In the genomic region with DNA sequence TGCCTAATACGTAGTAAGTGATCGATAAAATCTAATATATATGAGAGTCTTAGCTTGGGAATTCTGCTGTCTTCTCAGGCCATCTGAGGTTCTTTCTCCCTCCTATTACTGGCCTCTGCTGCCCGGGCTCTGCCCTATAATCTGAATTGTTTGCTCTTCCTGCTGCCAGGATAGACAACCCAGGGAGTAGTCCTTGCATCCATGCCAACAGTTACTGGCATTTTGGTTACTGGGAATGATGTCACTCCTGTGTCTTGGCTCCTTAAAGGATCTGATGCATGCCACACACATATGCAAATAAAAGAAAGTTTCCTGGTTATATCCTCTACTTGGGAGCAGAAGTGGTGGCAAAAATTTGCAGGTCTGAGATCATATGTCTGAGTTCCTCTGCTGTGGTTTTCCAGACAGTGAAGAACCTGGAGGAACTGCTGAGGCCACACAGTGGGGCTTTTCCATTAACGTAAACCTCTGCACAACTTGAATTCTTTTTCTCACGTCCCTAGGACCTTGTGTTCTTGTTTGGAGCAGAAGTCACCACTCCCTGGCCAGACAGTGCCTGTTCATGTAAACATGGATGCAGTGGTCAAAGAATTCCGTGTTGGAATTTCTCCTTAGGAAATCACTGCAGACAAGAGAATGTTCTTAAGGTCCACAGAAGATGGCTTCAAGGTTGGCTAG, we compare ENCODE assay signal across 23 cellular contexts.
DNase-seq lines count a peak whose midpoint lies in the region; ATAC-seq and TF ChIP-seq lines count a peak whose summit lies in the region.
"Had no signal": no experiment of that assay in that cellular context is flagged by ENCODE, and none has a peak within 500 bp of the region (broad histone marks: within the 10 kb centered on the region; RNA-seq: fewer than 3 reads in every experiment).

No MANE protein-coding gene starts in this region.

- WGBS in right lobe of liver (ENCODE audit: insufficient coverage, low coverage, low lambda C conversion rate, missing lambda C conversion rate), result 66% methylated on average over 6 of the region's 6 CpGs

- no peak for TF ChIP-seq CTCF in right lobe of liver (IDR thresholded peaks at IDR 0.05)

- H3K9me3 ChIP-seq in right lobe of liver, result no peaks in the 10 kb centered on the region
- H3K9me3 ChIP-seq: neutrophil had no signal

- H3K27me3 ChIP-seq in right lobe of liver, result no peaks in the 10 kb centered on the region
- H3K27me3 ChIP-seq: cardiac muscle cell had no signal

- no peak overlapping the region for H3K27ac ChIP-seq in right lobe of liver
- H3K27ac ChIP-seq: cardiac muscle cell, neutrophil, skin epidermis had no signal

- DNase-seq in AG20443 (ENCODE audit: low spot score) (peak; percentile 39), NCI-H2029 (lab: John Stamatoyannopoulos, UW) (peak; percentile 60), cerebellum (ENCODE audit: low spot score) (peak; percentile 31), right lobe of liver (peak in 1 of 3 donors; percentile 51), DMS79 (lab: John Stamatoyannopoulos, UW) (no peak), cardiac septum (ENCODE audit: low spot score) (no peak)
- no peak for DNase-seq in effector CD8-positive, alpha-beta T cell (lab: John Stamatoyannopoulos, UW)
- DNase-seq: activated CD8-positive, alpha-beta T cell treated with anti-CD3 and anti-CD28 coated beads for 36 hours; activated gamma-delta T cell treated with Interleukin-2 at 50 U/mL for 16 hours; activated T-cell treated with anti-CD3 and anti-CD28 coated beads for 4 hours; CD8-positive, alpha-beta memory T cell; Kasumi-1; NCI-H1105 treated with DMSO at 0.1 percent for 48 hours; NCI-H2107; NCI-H524; stimulated activated CD4-positive, alpha-beta T cell treated with anti-CD3 and anti-CD28 coated beads, Interleukin-2, amount 100 ng/mL, for 24 hours had no signal

- H3K4me1 ChIP-seq in right lobe of liver, result peaks cover 0 to 9% (median 0%) of the 10 kb centered on the region in 4 donors

- H3K4me3 ChIP-seq in right lobe of liver, result no peak overlapping the region
- H3K4me3 ChIP-seq: cardiac muscle cell, skin epidermis had no signal

- no peak for TF ChIP-seq POLR2A in right lobe of liver (IDR thresholded peaks at IDR 0.05)

- no peaks in the 10 kb centered on the region for H3K36me3 ChIP-seq in right lobe of liver
- H3K36me3 ChIP-seq: cardiac muscle cell, neutrophil had no signal

- ATAC-seq in right lobe of liver (peak; percentile 86 to 93 (median 90)), GM19023 (IDR thresholded peaks at IDR 0.05; ENCODE audit: unreplicated experiment) (no peak)
- ATAC-seq: activated CD4-positive, CD25-positive, alpha-beta regulatory T cell treated with anti-CD3 and anti-CD28 coated beads, Interleukin-2, amount 50 U/mL, for 24 hours; activated CD8-positive, alpha-beta T cell treated with anti-CD3 and anti-CD28 coated beads for 36 hours; HCT116; stimulated activated effector memory CD8-positive, alpha-beta T cell treated with anti-CD3 and anti-CD28 coated beads, Interleukin-12 subunit alpha, Interleukin-12 subunit beta, amount 100 ng/mL, for 72 hours had no signal

- intact Hi-C loops in right lobe of liver (cut with DNase I) (no loop called here), cardiac septum (cut with DNase I) (no loop called here)

Comparison
In these comparisons a context has a peak if more than half of its experiments do, and no peak if none do; other contexts are left out.
1. DNase-seq: peak in AG20443 (single experiment), NCI-H2029 (single experiment) and cerebellum (single experiment); none in DMS79 (single experiment), effector CD8-positive, alpha-beta T cell (single experiment) and cardiac septum (single experiment).